32 cellular contexts compared by ENCODE assay signal in the genomic region with DNA sequence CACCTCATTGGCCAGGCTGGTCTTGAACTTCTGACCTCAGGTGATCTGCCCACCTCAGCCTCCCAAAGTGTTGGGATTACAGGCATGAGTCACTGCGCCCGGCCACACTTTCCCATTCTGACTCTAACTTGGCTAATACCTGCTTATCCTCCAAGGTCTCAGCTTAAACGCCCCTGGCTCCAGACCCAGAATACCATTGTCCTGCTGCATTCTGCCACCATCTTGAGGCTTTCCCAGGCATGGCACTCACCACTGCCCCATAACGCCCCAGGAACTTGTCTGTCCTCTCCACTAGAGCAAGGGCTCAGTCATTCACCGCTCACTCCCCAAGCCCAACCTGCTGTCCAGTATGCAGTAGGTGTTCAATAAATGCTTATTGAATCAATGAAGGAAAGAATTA. TPM values are rescaled to one million over a fixed set of nuclear protein-coding genes. Genes with fewer than 3 reads are reported as not detected.
"Had no signal": no experiment of that assay in that cellular context is flagged by ENCODE, and none has a peak within 500 bp of the region (broad histone marks: within the 10 kb centered on the region; RNA-seq: fewer than 3 reads in every experiment).

No MANE protein-coding gene starts in this region.

- H3K9me3 Mint-ChIP-seq: activated CD4-positive, alpha-beta memory T cell treated with anti-CD3 and anti-CD28 coated beads for 36 hours; activated CD4-positive, alpha-beta T cell treated with anti-CD3 and anti-CD28 coated beads, Interleukin-2, amount 10 ng/mL, durations not matched to agents 7 days and 5 days; activated naive CD4-positive, alpha-beta T cell treated with anti-CD3 and anti-CD28 coated beads, Interleukin-2, amount 50 U/mL, for 72 hours; activated naive CD8-positive, alpha-beta T cell treated with anti-CD3 and anti-CD28 coated beads, Interleukin-2, amount 50 U/mL, for 24 hours; activated T-cell treated with anti-CD3 and anti-CD28 coated beads, Interleukin-2, amount 50 U/mL, for 4 hours; T-helper 1 cell treated with Interleukin-12 subunit alpha and Interleukin-12 subunit beta and Interleukin-4 antibody, amounts not matched to agents 30 μg/mL and 1 μg/mL, for 36 hours had no signal

- H3K4me1 Mint-ChIP-seq: activated CD4-positive, alpha-beta T cell treated with anti-CD3 and anti-CD28 coated beads, Interleukin-2, amount 10 ng/mL, durations not matched to agents 7 days and 5 days; activated naive CD8-positive, alpha-beta T cell treated with anti-CD3 and anti-CD28 coated beads, Interleukin-2, amount 50 U/mL, for 24 hours had no signal

- ATAC-seq: activated naive CD4-positive, alpha-beta T cell treated with anti-CD3 and anti-CD28 coated beads, Interleukin-2, amount 50 U/mL, for 72 hours; activated naive CD8-positive, alpha-beta T cell treated with anti-CD3 and anti-CD28 coated beads, Interleukin-2, amount 50 U/mL, for 24 hours; activated T-cell treated with anti-CD3 and anti-CD28 coated beads, Interleukin-2, amount 50 U/mL, for 4 hours; body of pancreas had no signal

- H3K9me3 ChIP-seq: ascending aorta, body of pancreas, MG63, Peyer's patch had no signal

- H3K27ac ChIP-seq: ascending aorta, body of pancreas, Peyer's patch, RWPE1, SJCRH30 had no signal

- H3K27me3 ChIP-seq: ascending aorta, body of pancreas, MG63, Peyer's patch had no signal

- H3K36me3 Mint-ChIP-seq: activated CD4-positive, alpha-beta memory T cell treated with anti-CD3 and anti-CD28 coated beads for 36 hours; activated naive CD4-positive, alpha-beta T cell treated with anti-CD3 and anti-CD28 coated beads, Interleukin-2, amount 50 U/mL, for 72 hours had no signal

- H3K4me3 ChIP-seq: ascending aorta, body of pancreas, MG63, Peyer's patch, SJCRH30 had no signal

- H3K4me1 ChIP-seq: ascending aorta, body of pancreas, Peyer's patch had no signal

- DNase-seq: activated CD4-positive, alpha-beta memory T cell treated with anti-CD3 and anti-CD28 coated beads for 36 hours; activated CD4-positive, alpha-beta T cell treated with anti-CD3 and anti-CD28 coated beads, Interleukin-2, amount 10 ng/mL, durations not matched to agents 7 days and 5 days; activated CD4-positive, CD25-positive, alpha-beta regulatory T cell; activated CD8-positive, alpha-beta memory T cell treated with anti-CD3 and anti-CD28 coated beads for 24 hours; activated effector memory CD4-positive, alpha-beta T cell treated with anti-CD3 and anti-CD28 coated beads, Interleukin-2, amount 50 U/mL, for 16 hours; activated naive CD4-positive, alpha-beta T cell treated with Interleukin-2 at 50 U/mL for 16 hours; activated naive CD8-positive, alpha-beta T cell treated with anti-CD3 and anti-CD28 coated beads, Interleukin-2, amount 50 U/mL, for 24 hours; activated T-cell treated with anti-CD3 and anti-CD28 coated beads, Interleukin-2, amount 50 U/mL, for 4 hours; amniotic stem cell; body of pancreas; central memory CD4-positive, alpha-beta T cell; MG63; NCI-H1048; NCI-H146; NCI-H187 treated with DMSO at 0.1 percent for 48 hours; NCI-H2081 treated with DMSO at 0.1 percent for 48 hours; NCI-H2171; NCI-H2227 treated with DMSO at 0.1 percent for 48 hours; NCI-H446 treated with DMSO at 0.1 percent for 48 hours; NCI-H524 treated with DMSO at 0.1 percent for 48 hours; NCI-H748 treated with DMSO at 0.1 percent for 48 hours; OCI-M1; Peyer's patch; Right ventricle myocardium superior; SJCRH30; T-helper 9 cell had no signal

- FAIRE-seq: bronchial epithelial cell had no signal

- H3K27ac Mint-ChIP-seq: activated CD4-positive, alpha-beta memory T cell treated with anti-CD3 and anti-CD28 coated beads for 36 hours; activated CD4-positive, alpha-beta T cell treated with anti-CD3 and anti-CD28 coated beads, Interleukin-2, amount 10 ng/mL, durations not matched to agents 7 days and 5 days; activated naive CD4-positive, alpha-beta T cell treated with anti-CD3 and anti-CD28 coated beads, Interleukin-2, amount 50 U/mL, for 72 hours; activated naive CD8-positive, alpha-beta T cell treated with anti-CD3 and anti-CD28 coated beads, Interleukin-2, amount 50 U/mL, for 24 hours; T-helper 1 cell treated with Interleukin-12 subunit alpha and Interleukin-12 subunit beta and Interleukin-4 antibody, amounts not matched to agents 30 μg/mL and 1 μg/mL, for 36 hours had no signal

- H3K4me3 Mint-ChIP-seq: activated CD4-positive, alpha-beta memory T cell treated with anti-CD3 and anti-CD28 coated beads for 36 hours; activated CD4-positive, alpha-beta T cell treated with anti-CD3 and anti-CD28 coated beads, Interleukin-2, amount 10 ng/mL, durations not matched to agents 7 days and 5 days; activated naive CD8-positive, alpha-beta T cell treated with anti-CD3 and anti-CD28 coated beads, Interleukin-2, amount 50 U/mL, for 24 hours; activated T-cell treated with anti-CD3 and anti-CD28 coated beads, Interleukin-2, amount 50 U/mL, for 4 hours; T-helper 1 cell treated with Interleukin-12 subunit alpha and Interleukin-12 subunit beta and Interleukin-4 antibody, amounts not matched to agents 30 μg/mL and 1 μg/mL, for 36 hours had no signal

- H3K27me3 Mint-ChIP-seq: activated CD4-positive, alpha-beta T cell treated with anti-CD3 and anti-CD28 coated beads, Interleukin-2, amount 10 ng/mL, durations not matched to agents 7 days and 5 days had no signal

- H3K36me3 ChIP-seq: ascending aorta, MG63, Peyer's patch, SJCRH30 had no signal

RNA-seq across cellular contexts. Expression of a gene that starts 39.8 kb away (rescaled TPM):
- total RNA-seq: activated CD4-positive, alpha-beta memory T cell treated with anti-CD3 and anti-CD28 coated beads for 36 hours; activated CD4-positive, alpha-beta T cell treated with anti-CD3 and anti-CD28 coated beads, Interleukin-2, amount 10 ng/mL, durations not matched to agents 7 days and 5 days; activated naive CD4-positive, alpha-beta T cell treated with anti-CD3 and anti-CD28 coated beads, Interleukin-2, amount 50 U/mL, for 72 hours; activated T-cell treated with anti-CD3 and anti-CD28 coated beads, Interleukin-2, amount 50 U/mL, for 4 hours; ascending aorta; chondrocyte had no signal

RNA-seq across cellular contexts. Expression of a gene that starts 53.0 kb away (rescaled TPM):
- total RNA-seq: activated CD4-positive, alpha-beta memory T cell treated with anti-CD3 and anti-CD28 coated beads for 36 hours; activated CD4-positive, alpha-beta T cell treated with anti-CD3 and anti-CD28 coated beads, Interleukin-2, amount 10 ng/mL, durations not matched to agents 7 days and 5 days; activated naive CD4-positive, alpha-beta T cell treated with anti-CD3 and anti-CD28 coated beads, Interleukin-2, amount 50 U/mL, for 72 hours; activated T-cell treated with anti-CD3 and anti-CD28 coated beads, Interleukin-2, amount 50 U/mL, for 4 hours; ascending aorta; Peyer's patch had no signal

RNA-seq across cellular contexts. Expression of a gene that starts 59.9 kb away (rescaled TPM):
- total RNA-seq: activated CD4-positive, alpha-beta memory T cell treated with anti-CD3 and anti-CD28 coated beads for 36 hours; activated CD4-positive, alpha-beta T cell treated with anti-CD3 and anti-CD28 coated beads, Interleukin-2, amount 10 ng/mL, durations not matched to agents 7 days and 5 days; activated naive CD4-positive, alpha-beta T cell treated with anti-CD3 and anti-CD28 coated beads, Interleukin-2, amount 50 U/mL, for 72 hours; activated T-cell treated with anti-CD3 and anti-CD28 coated beads, Interleukin-2, amount 50 U/mL, for 4 hours; ascending aorta; body of pancreas; bronchial epithelial cell; chondrocyte; Right ventricle myocardium superior; SJCRH30 had no signal
